Comparison of ENCODE assay signal across 19 cellular contexts in the genomic region with DNA sequence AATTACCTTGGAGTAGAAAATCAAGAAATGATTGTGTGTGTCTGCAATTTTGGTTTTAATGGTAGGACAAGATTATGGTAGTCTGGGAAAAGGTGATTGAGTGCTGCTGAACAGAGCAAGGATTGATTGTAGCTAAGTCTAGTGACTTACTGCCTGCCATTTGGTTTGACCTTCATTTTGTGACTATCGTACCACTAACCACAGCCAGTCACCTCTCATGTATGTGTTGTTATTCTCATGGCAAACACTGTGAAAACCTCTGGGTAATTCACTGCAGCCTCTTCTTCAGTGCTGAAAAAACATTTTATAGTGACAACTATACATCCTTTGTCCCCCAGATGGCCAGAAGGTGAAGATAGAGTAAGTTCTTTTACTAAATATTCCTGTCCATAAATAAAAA. TPM values are rescaled to one million over a fixed set of nuclear protein-coding genes. Genes with fewer than 3 reads are reported as not detected.
DNase-seq lines count a peak whose midpoint lies in the region; ATAC-seq, FAIRE-seq and TF ChIP-seq lines count a peak whose summit lies in the region.
"Had no signal": no experiment of that assay in that cellular context is flagged by ENCODE, and none has a peak within 500 bp of the region (broad histone marks: within the 10 kb centered on the region; RNA-seq: fewer than 3 reads in every experiment).

No MANE protein-coding gene starts in this region.

- no peaks in the 10 kb centered on the region for H3K27me3 Mint-ChIP-seq in chondrocyte (ENCODE audit: low read depth)
- no peaks in the 10 kb centered on the region for H3K27me3 Mint-ChIP-seq in nephron (ENCODE audit: low read depth)

- peak overlapping the region; percentile 85 for H3K27ac Mint-ChIP-seq in chondrocyte (ENCODE audit: unreplicated experiment)
- peak overlapping the region in 2 of 3 experiments; percentile 6 to 57 for H3K27ac Mint-ChIP-seq in nephron
- H3K27ac Mint-ChIP-seq: activated naive CD8-positive, alpha-beta T cell; CD4-positive, alpha-beta T cell had no signal

- H3K9me3 Mint-ChIP-seq in chondrocyte (ENCODE audit: low read depth) (no peaks in the 10 kb centered on the region), nephron (no peaks in the 10 kb centered on the region)
- H3K9me3 Mint-ChIP-seq: CD4-positive, alpha-beta T cell had no signal

- H3K4me3 Mint-ChIP-seq in chondrocyte (ENCODE audit: unreplicated experiment) (no peak overlapping the region), nephron (no peak overlapping the region)
- H3K4me3 Mint-ChIP-seq: activated naive CD8-positive, alpha-beta T cell; CD4-positive, alpha-beta T cell had no signal

- ATAC-seq in HG03097 (IDR thresholded peaks at IDR 0.05; ENCODE audit: low FRiP score, unreplicated experiment) (no peak), HG02870 (IDR thresholded peaks at IDR 0.05; ENCODE audit: unreplicated experiment) (no peak)

- DNase-seq in ELR (ENCODE audit: low read depth) = peak; percentile 32
- DNase-seq in HTR-8/SVneo (ENCODE audit: insufficient read length, low spot score) = no peak
- DNase-seq in chondrocyte (ENCODE audit: low spot score) = no peak
- DNase-seq in cortex of kidney (lab: John Stamatoyannopoulos, UW) = no peak
- DNase-seq: CD4-positive, alpha-beta T cell; DMS 273 treated with DMSO at 0.1 percent for 48 hours; H7; head of caudate nucleus; RPMI8226; stimulated activated CD4-positive, alpha-beta T cell treated with anti-CD3 and anti-CD28 coated beads, Interleukin-4, amount 100 ng/mL, for 1 hour; stomach; T1000; transverse colon had no signal

- peak; percentile 13 for FAIRE-seq in HTR-8/SVneo (lab: Jason Lieb, UNC)
- FAIRE-seq: G401.6, K562 had no signal

- TF ChIP-seq CTCF in chondrocyte (IDR thresholded peaks at IDR 0.05) = no peak
- no peak for TF ChIP-seq CTCF in nephron (IDR thresholded peaks at IDR 0.05; ENCODE audit: unreplicated experiment in 3 of 3)

- peaks cover 7% of the 10 kb centered on the region for H3K36me3 Mint-ChIP-seq in chondrocyte (ENCODE audit: low read depth)
- peaks cover 30% of the 10 kb centered on the region for H3K36me3 Mint-ChIP-seq in nephron (ENCODE audit: low read depth)
- H3K36me3 Mint-ChIP-seq: activated naive CD8-positive, alpha-beta T cell had no signal

- H3K4me1 Mint-ChIP-seq in chondrocyte (ENCODE audit: low read depth) (peaks cover 74% of the 10 kb centered on the region), nephron (peaks cover 67% of the 10 kb centered on the region)

RNA-seq across cellular contexts. Expression of gene CTNNA1, which starts 37.5 kb away (rescaled TPM):
- total RNA-seq in chondrocyte = 326 to 397 TPM (median 393 TPM) in 3 replicates
